8 cellular contexts compared by ENCODE assay signal in genomic region chr6:153312633-153313032, GRCh38.
A peak's percentile ranks its signal among the peaks of the same experiment; 100 is the strongest.
DNase-seq lines count a peak whose midpoint lies in the region; ATAC-seq, FAIRE-seq and TF ChIP-seq lines count a peak whose summit lies in the region.

No MANE protein-coding gene starts in this region.

- POLR2A ChIA-PET in Caco-2 (lab: Charles Lee), result no interaction called here

- no peaks in the 10 kb centered on the region for H3K36me3 Mint-ChIP-seq in Caco-2 (ENCODE audit: insufficient read depth, unreplicated experiment)

- H3K4me3 ChIP-seq in Caco-2 (ENCODE audit: low read depth, low read length) (no peak overlapping the region), brain microvascular endothelial cell (ENCODE audit: low read depth, low read length) (no peak overlapping the region), lung (no peak overlapping the region)

- H3K9me3 ChIP-seq in Caco-2, result no peaks in the 10 kb centered on the region
- H3K9me3 ChIP-seq in lung (ENCODE audit: control insufficient read depth in 2 of 2, insufficient read depth in 1 of 2, low read length in 1 of 2), result no peaks in the 10 kb centered on the region

- no peaks in the 10 kb centered on the region for H3K4me1 Mint-ChIP-seq in Caco-2 (ENCODE audit: low read depth, unreplicated experiment)

- H3K36me3 ChIP-seq in Caco-2 (ENCODE audit: control insufficient read depth, insufficient read depth, low read length) (no peaks in the 10 kb centered on the region), brain microvascular endothelial cell (replicated peaks) (no peaks in the 10 kb centered on the region), lung (ENCODE audit: control insufficient read depth in 2 of 2, insufficient read depth in 2 of 2, low read length in 2 of 2) (no peaks in the 10 kb centered on the region)

- H3K4me1 ChIP-seq in Caco-2 (no peaks in the 10 kb centered on the region), lung (ENCODE audit: control insufficient read depth in 2 of 2, insufficient read depth in 2 of 2, low read length in 2 of 2) (no peaks in the 10 kb centered on the region)

- peaks cover 11% of the 10 kb centered on the region for H3K27me3 Mint-ChIP-seq in Caco-2 (ENCODE audit: insufficient read depth, unreplicated experiment)

- no peak overlapping the region for H3K27ac Mint-ChIP-seq in Caco-2 (ENCODE audit: unreplicated experiment)

- 15 to 18% methylated on average over 3 of the region's 3 CpGs for WGBS in lung, 2 donors

- TF ChIP-seq CTCF in Caco-2 (IDR thresholded peaks at IDR 0.05; ENCODE audit: insufficient read depth in 1 of 2, low read depth in 1 of 2, low read length in 1 of 2, severe bottlenecking in 1 of 2, unreplicated experiment in 1 of 2) (peak; percentile 33 to 60), brain microvascular endothelial cell (IDR thresholded peaks at IDR 0.05; ENCODE audit: low read depth, low read length, missing control alignments) (peak; percentile 77), lung (IDR thresholded peaks at IDR 0.05; ENCODE audit: control extremely low read depth, extremely low read depth) (no peak)

- DNase-seq in Caco-2 (peak in 1 of 2 experiments; percentile 37), HTR-8/SVneo (ENCODE audit: insufficient read length, low spot score) (peak; percentile 13), NOMO-1 treated with DMSO at 0.1 percent for 48 hours (lab: John Stamatoyannopoulos, UW; ENCODE audit: unreplicated experiment) (peak; percentile 58), brain microvascular endothelial cell (peak; percentile 35), lung (ENCODE audit: low spot score) (peak; percentile 74), mesenteric fat pad (ENCODE audit: low spot score) (no peak)
- no peak for DNase-seq in central memory CD4-positive, alpha-beta T cell

- no peak overlapping the region for H3K27ac ChIP-seq in brain microvascular endothelial cell
- no peak overlapping the region for H3K27ac ChIP-seq in lung (ENCODE audit: low read depth in 1 of 2, low read length in 1 of 2)

- ATAC-seq in GM19372 (IDR thresholded peaks at IDR 0.05; ENCODE audit: low read depth, unreplicated experiment), result peak; percentile 78
- ATAC-seq in lung (ENCODE audit: insufficient read depth, low FRiP score), result no peak

- in situ Hi-C loops in brain microvascular endothelial cell (cut with HindIII; ENCODE audit: low pct_ligation_motif_present, low sequenced_read_pairs), result no loop called here

- BruUV-seq in Caco-2 (replicated peaks; lab: Mats Ljungman, UMichigan), result no TSS peak

- H3K9me3 Mint-ChIP-seq in Caco-2 (ENCODE audit: unreplicated experiment), result no peaks in the 10 kb centered on the region

- H3K4me3 Mint-ChIP-seq in Caco-2 (ENCODE audit: unreplicated experiment), result no peak overlapping the region

- CTCF ChIA-PET in Caco-2 (lab: Charles Lee), result no interaction called here

- peak; percentile 52 for FAIRE-seq in HTR-8/SVneo (lab: Jason Lieb, UNC)

- H3K27me3 ChIP-seq in Caco-2 (replicated peaks; ENCODE audit: control insufficient read depth, insufficient read depth, low read length), result no peaks in the 10 kb centered on the region
- H3K27me3 ChIP-seq in brain microvascular endothelial cell (replicated peaks), result no peaks in the 10 kb centered on the region
- no peaks in the 10 kb centered on the region for H3K27me3 ChIP-seq in lung (ENCODE audit: control insufficient read depth, insufficient read depth)

- intact Hi-C loops in Caco-2 (cut with micrococcal nuclease; ENCODE audit: unreplicated experiment), result loop anchor here (1.0 kb wide), 2 partner anchors 81 to 280 kb away; no protein-coding TSS in a partner anchor

Comparison
In these comparisons a context has a peak if more than half of its experiments do, and no peak if none do; other contexts are left out.
1. DNase-seq: peak in HTR-8/SVneo (single experiment), NOMO-1 treated with DMSO at 0.1 percent for 48 hours (single experiment), brain microvascular endothelial cell (single experiment) and lung (single experiment); none in central memory CD4-positive, alpha-beta T cell (single experiment) and mesenteric fat pad (single experiment).